In genomic region chr13:99987180-99988047, GRCh38 we compare ENCODE assay signal across 13 cellular contexts. TPM values are rescaled to one million over a fixed set of nuclear protein-coding genes. Genes with fewer than 3 reads are reported as not detected.
DNase-seq lines count a peak whose midpoint lies in the region; ATAC-seq, FAIRE-seq and TF ChIP-seq lines count a peak whose summit lies in the region.
"Had no signal": no experiment of that assay in that cellular context is flagged by ENCODE, and none has a peak within 500 bp of the region (broad histone marks: within the 10 kb centered on the region; RNA-seq: fewer than 3 reads in every experiment).

No MANE protein-coding gene starts in this region.

- 7 to 8% methylated on average over 23 of the region's 23 CpGs for WGBS in sigmoid colon, 2 donors

- H3K4me3 Mint-ChIP-seq in naive thymus-derived CD4-positive, alpha-beta T cell, result peak overlapping the region in 3 of 10 donors; percentile 11 to 48 (median 24)
- H3K4me3 Mint-ChIP-seq: CD8-positive, alpha-beta T cell had no signal

- DNase-seq in brain microvascular endothelial cell (no peak), GM12892 (ENCODE audit: insufficient read length) (no peak), sigmoid colon (no peak)
- DNase-seq in naive thymus-derived CD4-positive, alpha-beta T cell, result no peak
- no peak for DNase-seq in stimulated activated CD4-positive, alpha-beta T cell treated with anti-CD3 and anti-CD28 coated beads, Interleukin-12 subunit alpha, Interleukin-12 subunit beta, amount 100 ng/mL, for 4 hours
- DNase-seq: CD8-positive, alpha-beta T cell; esophagus squamous epithelium had no signal

- intact Hi-C loops in naive thymus-derived CD4-positive, alpha-beta T cell (cut with micrococcal nuclease), result loop anchor here (2.0 kb wide), 2 partner anchors 15 to 27 kb away; no protein-coding TSS in a partner anchor
- intact Hi-C loops in sigmoid colon (cut with DNase I), result loop anchor here (10.0 kb wide), 1 partner anchor 97 kb away; the partner anchor contains the start of gene PCCA

- TF ChIP-seq POLR2A in GM12892 (IDR thresholded peaks at IDR 0.05; ENCODE audit: low read depth, low read length), result no peak
- no peak for TF ChIP-seq POLR2A in sigmoid colon (IDR thresholded peaks at IDR 0.05)

- peaks cover 0 to 24% (median 4%) of the 10 kb centered on the region in 5 donors for H3K36me3 Mint-ChIP-seq in naive thymus-derived CD4-positive, alpha-beta T cell
- H3K36me3 Mint-ChIP-seq: CD8-positive, alpha-beta T cell had no signal

- H3K36me3 ChIP-seq in ES-I3 (ENCODE audit: insufficient read depth, low read length) (no peaks in the 10 kb centered on the region), HUES48 (ENCODE audit: control insufficient read depth, insufficient read depth, low read length) (peaks cover 38% of the 10 kb centered on the region), brain microvascular endothelial cell (replicated peaks) (no peaks in the 10 kb centered on the region), sigmoid colon (no peaks in the 10 kb centered on the region)
- H3K36me3 ChIP-seq in naive thymus-derived CD4-positive, alpha-beta T cell (ENCODE audit: control insufficient read depth in 2 of 3, insufficient read depth in 3 of 3, low read length in 3 of 3), result no peaks in the 10 kb centered on the region
- H3K36me3 ChIP-seq: esophagus squamous epithelium, thoracic aorta had no signal

- TF ChIP-seq CTCF in brain microvascular endothelial cell (IDR thresholded peaks at IDR 0.05; ENCODE audit: low read depth, low read length, missing control alignments) (no peak), sigmoid colon (IDR thresholded peaks at IDR 0.05) (no peak)

- H3K4me1 Mint-ChIP-seq in naive thymus-derived CD4-positive, alpha-beta T cell, result peaks cover 4 to 56% (median 33%) of the 10 kb centered on the region in 7 donors

- TF ChIP-seq EP300 in sigmoid colon (IDR thresholded peaks at IDR 0.05), result no peak

- peak overlapping the region in 5 of 9 donors; percentile 44 to 92 (median 63) for H3K27ac Mint-ChIP-seq in naive thymus-derived CD4-positive, alpha-beta T cell
- H3K27ac Mint-ChIP-seq: CD8-positive, alpha-beta T cell had no signal

- CTCF ChIA-PET in naive thymus-derived CD4-positive, alpha-beta T cell (lab: Charles Lee), result interaction anchor here (0.6 to 0.7 kb wide), 2 partner anchors 17 to 41 kb away, joined by 4 to 5 read pairs; no protein-coding TSS in a partner anchor

- H3K9ac ChIP-seq in ES-I3 (ENCODE audit: low read depth, low read length) (peak overlapping the region; percentile 32; the same call in 1 of the 2 replicates), HUES48 (ENCODE audit: low read depth, low read length) (no peak overlapping the region)

- H3K4me3 ChIP-seq in HUES48 (ENCODE audit: low read depth, low read length) (peak overlapping the region; percentile 56), brain microvascular endothelial cell (ENCODE audit: low read depth, low read length) (peak overlapping the region; percentile 1), sigmoid colon (no peak overlapping the region)
- no peak overlapping the region for H3K4me3 ChIP-seq in naive thymus-derived CD4-positive, alpha-beta T cell (ENCODE audit: low read length)
- H3K4me3 ChIP-seq: esophagus squamous epithelium, thoracic aorta had no signal

- in situ Hi-C loops in brain microvascular endothelial cell (cut with HindIII; ENCODE audit: low pct_ligation_motif_present, low sequenced_read_pairs), result no loop called here

- no peak for ATAC-seq in naive thymus-derived CD4-positive, alpha-beta T cell
- no peak for ATAC-seq in GM21717 (IDR thresholded peaks at IDR 0.05; ENCODE audit: unreplicated experiment)
- ATAC-seq: CD8-positive, alpha-beta T cell had no signal

- peaks cover 11% of the 10 kb centered on the region for H3K4me1 ChIP-seq in ES-I3 (ENCODE audit: insufficient read depth, low read length)
- peaks cover 56% of the 10 kb centered on the region for H3K4me1 ChIP-seq in HUES48 (ENCODE audit: control insufficient read depth, insufficient read depth, low read length)
- H3K4me1 ChIP-seq in naive thymus-derived CD4-positive, alpha-beta T cell (ENCODE audit: control insufficient read depth in 2 of 2, insufficient read depth in 2 of 2, low read length in 2 of 2), result peaks cover 6 to 25% of the 10 kb centered on the region in 2 donors
- H3K4me1 ChIP-seq in sigmoid colon, result peaks cover 0 to 39% (median 17%) of the 10 kb centered on the region in 4 donors

- peaks cover 0 to 71% (median 22%) of the 10 kb centered on the region in 11 donors for H3K9me3 Mint-ChIP-seq in naive thymus-derived CD4-positive, alpha-beta T cell

- H3K27ac ChIP-seq in HUES48 (ENCODE audit: low read depth, low read length), result peak overlapping the region; percentile 71
- peak overlapping the region; percentile 22 for H3K27ac ChIP-seq in brain microvascular endothelial cell
- H3K27ac ChIP-seq in naive thymus-derived CD4-positive, alpha-beta T cell (ENCODE audit: low read depth, low read length), result no peak overlapping the region
- no peak overlapping the region for H3K27ac ChIP-seq in sigmoid colon
- H3K27ac ChIP-seq: esophagus squamous epithelium had no signal

- peaks cover 59 to 91% (median 80%) of the 10 kb centered on the region in 5 donors for H3K27me3 Mint-ChIP-seq in naive thymus-derived CD4-positive, alpha-beta T cell

- POLR2A ChIA-PET in naive thymus-derived CD4-positive, alpha-beta T cell (lab: Charles Lee), result interaction anchor here (0.7 kb wide), 1 partner anchor 22 kb away, joined by 3 read pairs; no protein-coding TSS in a partner anchor

- no peak for FAIRE-seq in GM12892 (lab: Jason Lieb, UNC)

- peaks cover 94% of the 10 kb centered on the region for H3K27me3 ChIP-seq in HUES48 (ENCODE audit: control insufficient read depth, insufficient read depth, low read length)
- H3K27me3 ChIP-seq in brain microvascular endothelial cell (replicated peaks), result no peaks in the 10 kb centered on the region
- H3K27me3 ChIP-seq in naive thymus-derived CD4-positive, alpha-beta T cell (ENCODE audit: control insufficient read depth in 2 of 2, insufficient read depth in 2 of 2, low read length in 2 of 2), result peaks cover 26 to 94% of the 10 kb centered on the region in 2 donors
- H3K27me3 ChIP-seq in sigmoid colon, result peaks cover 86 to 99% (median 97%) of the 10 kb centered on the region in 3 donors

- H3K9me3 ChIP-seq in ES-I3 (ENCODE audit: control insufficient read depth, insufficient read depth, low read length), result no peaks in the 10 kb centered on the region
- no peaks in the 10 kb centered on the region for H3K9me3 ChIP-seq in HUES48 (ENCODE audit: control insufficient read depth, insufficient read depth, low read length)
- peaks cover 0 to 24% (median 6%) of the 10 kb centered on the region in 3 experiments for H3K9me3 ChIP-seq in naive thymus-derived CD4-positive, alpha-beta T cell (ENCODE audit: control insufficient read depth in 2 of 3, low read length in 3 of 3)
- no peaks in the 10 kb centered on the region for H3K9me3 ChIP-seq in sigmoid colon
- H3K9me3 ChIP-seq: esophagus squamous epithelium, thoracic aorta had no signal

RNA-seq across cellular contexts. Expression of gene ZIC2, which starts 5.8 kb away (rescaled TPM):
- total RNA-seq in naive thymus-derived CD4-positive, alpha-beta T cell, result under 1 TPM in 1 of 5 experiments, not detected in 4; 0.51 TPM
- not detected for polyA plus RNA-seq in naive thymus-derived CD4-positive, alpha-beta T cell
- polyA plus RNA-seq in GM12892 (2012; ENCODE audit: missing spikeins), result not detected
- total RNA-seq in sigmoid colon, result not detected
- polyA plus RNA-seq in sigmoid colon, result under 1 TPM in 1 of 3 donors, not detected in 2; 0.03 TPM
- total RNA-seq: cardiac septum; CD8-positive, alpha-beta T cell; skeletal muscle tissue; thoracic aorta had no signal

RNA-seq across cellular contexts. Expression of gene ZIC5, which starts 15.8 kb away (rescaled TPM):
- total RNA-seq in naive thymus-derived CD4-positive, alpha-beta T cell, result not detected
- polyA plus RNA-seq in naive thymus-derived CD4-positive, alpha-beta T cell, result not detected
- not detected for polyA plus RNA-seq in GM12892 (2012; ENCODE audit: missing spikeins)
- not detected for total RNA-seq in sigmoid colon
- polyA plus RNA-seq in sigmoid colon, result not detected
- total RNA-seq: CD8-positive, alpha-beta T cell; esophagus squamous epithelium; skeletal muscle tissue; thoracic aorta had no signal

Comparison
In these comparisons a context has a peak if more than half of its experiments do, and no peak if none do; other contexts are left out.
1. H3K27ac ChIP-seq: peak in HUES48 (single experiment) and brain microvascular endothelial cell (single experiment); none in naive thymus-derived CD4-positive, alpha-beta T cell (single experiment) and sigmoid colon (0 of 4).
2. H3K4me3 ChIP-seq: peak in HUES48 (single experiment) and brain microvascular endothelial cell (single experiment); none in naive thymus-derived CD4-positive, alpha-beta T cell (single experiment) and sigmoid colon (0 of 4).